20 cellular contexts compared by ENCODE assay signal in genomic region chr11:130766650-130767297, GRCh38.
DNase-seq lines count a peak whose midpoint lies in the region; ATAC-seq and TF ChIP-seq lines count a peak whose summit lies in the region.
"Had no signal": no experiment of that assay in that cellular context is flagged by ENCODE, and none has a peak within 500 bp of the region (broad histone marks: within the 10 kb centered on the region; RNA-seq: fewer than 3 reads in every experiment).

No MANE protein-coding gene starts in this region.

- H3K4me3 Mint-ChIP-seq in nephron, result no peak overlapping the region
- H3K4me3 Mint-ChIP-seq: HFFc6 had no signal

- peak; percentile 17 for ATAC-seq in GM21515 (IDR thresholded peaks at IDR 0.05; ENCODE audit: unreplicated experiment)
- no peak for ATAC-seq in HG03175 (IDR thresholded peaks at IDR 0.05; ENCODE audit: unreplicated experiment)
- no peak for ATAC-seq in GM21367 (IDR thresholded peaks at IDR 0.05; ENCODE audit: unreplicated experiment)
- ATAC-seq: left lobe of liver had no signal

- no peaks in the 10 kb centered on the region for H3K9me3 ChIP-seq in Loucy (ENCODE audit: insufficient read depth, low read depth, low read length)
- H3K9me3 ChIP-seq: BE2C had no signal

- TF ChIP-seq CTCF in Loucy (conservative IDR thresholded peaks at IDR 0.05; ENCODE audit: low read length) (no peak), nephron (IDR thresholded peaks at IDR 0.05; ENCODE audit: unreplicated experiment in 3 of 3) (no peak)

- H4K20me1 ChIP-seq in Loucy (ENCODE audit: insufficient read depth, low read length, poor library complexity, severe bottlenecking), result no peaks in the 10 kb centered on the region

- H3K27me3 ChIP-seq in Loucy (ENCODE audit: insufficient read depth, low read length, poor library complexity, severe bottlenecking), result no peaks in the 10 kb centered on the region
- H3K27me3 ChIP-seq: BE2C had no signal

- peaks cover 7% of the 10 kb centered on the region for H3K4me1 ChIP-seq in Loucy (ENCODE audit: insufficient read depth, low read length, poor library complexity, severe bottlenecking)
- H3K4me1 ChIP-seq: BE2C, parathyroid adenoma had no signal

- H3K27me3 Mint-ChIP-seq in nephron (ENCODE audit: low read depth), result peaks cover 7% of the 10 kb centered on the region

- no peaks in the 10 kb centered on the region for H3F3A ChIP-seq in Loucy (ENCODE audit: low read depth)

- peak overlapping the region; percentile 8 for H3K4me2 ChIP-seq in Loucy (ENCODE audit: low read depth, low read length, poor library complexity, severe bottlenecking)

- no peak overlapping the region for H3K4me3 ChIP-seq in Loucy (ENCODE audit: low read length, poor library complexity, severe bottlenecking)
- H3K4me3 ChIP-seq: smooth muscle cell had no signal

- H3K9me3 Mint-ChIP-seq in nephron, result no peaks in the 10 kb centered on the region
- H3K9me3 Mint-ChIP-seq: HFFc6 had no signal

- no peaks in the 10 kb centered on the region for H3K36me3 Mint-ChIP-seq in nephron (ENCODE audit: low read depth)

- no peaks in the 10 kb centered on the region for H3K9me2 ChIP-seq in Loucy (replicated peaks; ENCODE audit: low read depth, low read length)

- peak overlapping the region; percentile 39 to 87 (median 81) for H3K27ac Mint-ChIP-seq in nephron
- H3K27ac Mint-ChIP-seq: HFFc6 had no signal

- DNase-seq in NK-92 treated with Interleukin-12 subunit alpha and Interleukin-12 subunit beta, amount 100 ng/mL, for 24 hours (lab: John Stamatoyannopoulos, UW), result peak; percentile 45
- DNase-seq in NK-92 (lab: John Stamatoyannopoulos, UW; ENCODE audit: unreplicated experiment), result no peak
- DNase-seq in H4 (ENCODE audit: low spot score), result no peak
- DNase-seq: activated CD4-positive, CD25-positive, alpha-beta regulatory T cell; activated gamma-delta T cell; BE2C; DMS153; foreskin melanocyte; Karpas-422; NCI-H1417; trophoblast cell had no signal

- H3K4me1 Mint-ChIP-seq in nephron, result peaks cover 35% of the 10 kb centered on the region

- H3K79me2 ChIP-seq in Loucy (ENCODE audit: insufficient read depth, low read length), result no peaks in the 10 kb centered on the region
- H3K79me2 ChIP-seq: parathyroid adenoma had no signal

- no peak overlapping the region for H3K9ac ChIP-seq in Loucy (ENCODE audit: low read depth, low read length, poor library complexity, severe bottlenecking)
- H3K9ac ChIP-seq: parathyroid adenoma had no signal

- H3K36me3 ChIP-seq in Loucy (ENCODE audit: insufficient read depth, low read length), result no peaks in the 10 kb centered on the region
- H3K36me3 ChIP-seq: BE2C had no signal

- no peak overlapping the region; the same call in 1 of the 2 replicates for H2AFZ ChIP-seq in Loucy (ENCODE audit: low read length)
- H2AFZ ChIP-seq: parathyroid adenoma had no signal
